22 cellular contexts compared by ENCODE assay signal in the genomic region with DNA sequence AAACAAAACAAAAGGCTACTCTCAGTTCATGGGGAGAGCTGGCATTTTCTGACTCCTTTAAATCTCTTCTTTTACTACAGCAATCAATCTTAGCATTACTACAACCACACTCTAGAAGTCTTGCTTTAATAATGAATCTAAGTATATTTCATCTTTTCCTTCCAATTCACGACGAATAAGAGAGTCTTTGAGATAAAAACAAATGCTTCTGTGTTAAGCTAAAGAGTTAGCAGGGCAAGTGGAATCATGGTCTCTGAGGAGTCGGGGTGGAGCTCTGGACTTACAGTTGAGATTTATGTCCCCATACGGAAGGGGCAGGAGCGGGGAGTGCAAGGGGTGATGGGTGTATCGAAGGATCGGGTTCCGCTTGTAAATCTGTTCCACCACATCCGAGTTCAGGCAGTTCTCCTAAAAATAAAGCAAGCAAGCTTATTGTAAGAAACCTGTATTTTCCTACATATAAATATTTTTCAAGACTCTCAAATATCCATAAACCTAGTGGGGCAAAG. TPM values are rescaled to one million over a fixed set of nuclear protein-coding genes. Genes with fewer than 3 reads are reported as not detected.
DNase-seq lines count a peak whose midpoint lies in the region; ATAC-seq and TF ChIP-seq lines count a peak whose summit lies in the region.
"Had no signal": no experiment of that assay in that cellular context is flagged by ENCODE, and none has a peak within 500 bp of the region (broad histone marks: within the 10 kb centered on the region; RNA-seq: fewer than 3 reads in every experiment).

No MANE protein-coding gene starts in this region.

- no peak overlapping the region for H3K4me3 Mint-ChIP-seq in endodermal cell
- H3K4me3 Mint-ChIP-seq in nephron: peak overlapping the region in 1 of 3 experiments; percentile 3
- H3K4me3 Mint-ChIP-seq: CD4-positive, alpha-beta T cell had no signal

- peak overlapping the region; percentile 10 for H3K27ac Mint-ChIP-seq in endodermal cell
- H3K27ac Mint-ChIP-seq in nephron: peak overlapping the region; percentile 16 to 37 (median 32)
- H3K27ac Mint-ChIP-seq: CD4-positive, alpha-beta T cell had no signal

- H3K36me3 ChIP-seq in endodermal cell (ENCODE audit: control insufficient read depth, insufficient read depth, low read length): peaks cover 94% of the 10 kb centered on the region
- H3K36me3 ChIP-seq: BLaER1 had no signal

- TF ChIP-seq CTCF in endodermal cell (conservative IDR thresholded peaks at IDR 0.05) (no peak), nephron (IDR thresholded peaks at IDR 0.05; ENCODE audit: unreplicated experiment in 3 of 3) (no peak)

- no peak overlapping the region for H3K27ac ChIP-seq in endodermal cell (ENCODE audit: low read depth, low read length)
- H3K27ac ChIP-seq: BLaER1 had no signal

- H3K36me3 Mint-ChIP-seq in endodermal cell (ENCODE audit: low read depth): peaks cover 81% of the 10 kb centered on the region
- H3K36me3 Mint-ChIP-seq in nephron (ENCODE audit: low read depth): peaks cover 79% of the 10 kb centered on the region

- no peaks in the 10 kb centered on the region for H3K4me1 ChIP-seq in endodermal cell (ENCODE audit: control insufficient read depth, insufficient read depth, low read length)
- H3K4me1 ChIP-seq: BLaER1, Caco-2 had no signal

- no peaks in the 10 kb centered on the region for H3K27me3 ChIP-seq in endodermal cell (ENCODE audit: control insufficient read depth, insufficient read depth, low read length, poor library complexity, severe bottlenecking)
- H3K27me3 ChIP-seq: BLaER1 had no signal

- H3K9ac ChIP-seq in endodermal cell (ENCODE audit: extremely low read depth, low read length, poor library complexity, severe bottlenecking): no peak overlapping the region
- H3K9ac ChIP-seq: BLaER1 had no signal

- no peaks in the 10 kb centered on the region for H3K4me1 Mint-ChIP-seq in endodermal cell
- peaks cover 27% of the 10 kb centered on the region for H3K4me1 Mint-ChIP-seq in nephron

- H3K9me3 ChIP-seq in endodermal cell (ENCODE audit: control insufficient read depth, low read length): no peaks in the 10 kb centered on the region
- H3K9me3 ChIP-seq: BLaER1, Caco-2 had no signal

- DNase-seq in RPMI7951 (ENCODE audit: low read depth): peak; percentile 11
- DNase-seq in endodermal cell: no peak
- no peak for DNase-seq in hippocampal formation (lab: John Stamatoyannopoulos, UW)
- no peak for DNase-seq in activated gamma-delta T cell treated with Interleukin-2 at 50 U/mL for 16 hours
- no peak for DNase-seq in left lobe of liver (ENCODE audit: low spot score)
- DNase-seq: ACHN; Caco-2; CD4-positive, alpha-beta T cell; DND-41; Kasumi-1; NCI-H1048; NCI-H1417 treated with DMSO at 0.1 percent for 48 hours; NCI-H187 treated with DMSO at 0.1 percent for 48 hours; NCI-H2107; NCI-H2227 treated with DMSO at 0.1 percent for 48 hours; NCI-H510A; NCI-H748 treated with DMSO at 0.1 percent for 48 hours had no signal

- H3K4me3 ChIP-seq in endodermal cell (ENCODE audit: low read length): no peak overlapping the region
- H3K4me3 ChIP-seq: BLaER1, GM12878 had no signal

- H3K27me3 Mint-ChIP-seq in endodermal cell (ENCODE audit: insufficient read depth): no peaks in the 10 kb centered on the region
- H3K27me3 Mint-ChIP-seq in nephron (ENCODE audit: low read depth): no peaks in the 10 kb centered on the region
- H3K27me3 Mint-ChIP-seq: CD4-positive, alpha-beta T cell had no signal

- no peaks in the 10 kb centered on the region for H3K9me3 Mint-ChIP-seq in endodermal cell
- no peaks in the 10 kb centered on the region for H3K9me3 Mint-ChIP-seq in nephron
- H3K9me3 Mint-ChIP-seq: CD4-positive, alpha-beta T cell had no signal

- WGBS in endodermal cell (ENCODE audit: insufficient coverage in 1 of 2, insufficient read length in 1 of 2), 2 experiments: 96 to 100% methylated on average over 3 to 9 of the region's 9 CpGs

- no peak for ATAC-seq in GM18858 (IDR thresholded peaks at IDR 0.05; ENCODE audit: unreplicated experiment)
- ATAC-seq in left lobe of liver: no peak
- ATAC-seq: GM12878, Panc1 had no signal

RNA-seq across cellular contexts. Expression of a gene that starts 59.0 kb away (rescaled TPM):
- total RNA-seq in RPMI7951 (2014; rRNA removed; shearing (Covaris generic)): 2.8 TPM in 2 replicates
- 1 to 10 TPM; 4.1 to 4.3 TPM for total RNA-seq in endodermal cell
- 1.4 TPM for polyA plus RNA-seq in endodermal cell (2013, experiment 1 of 2)
- polyA plus RNA-seq in endodermal cell (2013, experiment 2 of 2): 1.2 TPM
- total RNA-seq in left lobe of liver: 25.2 TPM
